9 cellular contexts compared by ENCODE assay signal in the genomic region with DNA sequence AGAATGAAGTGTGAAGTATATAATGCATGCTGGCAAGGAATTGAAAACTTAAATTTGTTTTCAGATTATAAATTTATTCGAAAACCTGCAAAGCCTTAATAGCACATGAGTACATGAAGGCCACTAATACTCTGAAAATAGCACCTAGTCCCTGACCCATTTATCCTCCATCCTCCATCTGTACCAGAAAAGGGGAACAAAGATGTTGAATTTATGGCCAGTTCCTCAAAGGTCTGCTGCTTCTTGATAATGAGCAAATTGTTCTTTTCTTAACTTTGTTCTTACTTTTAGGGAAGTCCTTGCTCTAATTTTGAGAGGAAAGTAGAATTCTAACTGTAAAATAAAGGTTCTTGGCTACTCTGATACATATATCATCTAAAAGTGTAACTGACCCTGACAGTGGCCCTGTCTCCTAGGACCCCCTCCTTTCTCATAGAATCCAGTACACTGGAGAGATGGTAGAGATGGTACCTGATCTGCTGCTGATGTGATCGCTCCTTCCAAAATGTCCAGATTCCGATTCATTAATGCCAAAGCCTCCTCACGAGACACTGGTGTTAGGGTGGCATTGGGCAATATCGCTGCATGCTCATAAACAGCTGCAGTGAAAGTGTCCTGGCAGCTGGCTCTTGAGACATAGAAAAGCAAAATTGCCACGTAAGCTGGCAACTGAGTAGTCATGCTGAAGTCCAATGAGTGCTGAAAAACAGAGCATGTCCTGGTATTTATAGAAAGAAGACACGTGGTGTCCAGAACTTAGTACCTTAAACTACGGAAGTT. TPM values are rescaled to one million over a fixed set of nuclear protein-coding genes. Genes with fewer than 3 reads are reported as not detected.
A peak's percentile ranks its signal among the peaks of the same experiment; 100 is the strongest.
DNase-seq lines count a peak whose midpoint lies in the region; ATAC-seq, FAIRE-seq and TF ChIP-seq lines count a peak whose summit lies in the region.
"Had no signal": no experiment of that assay in that cellular context is flagged by ENCODE, and none has a peak within 500 bp of the region (broad histone marks: within the 10 kb centered on the region; RNA-seq: fewer than 3 reads in every experiment).

A gene with protein sequence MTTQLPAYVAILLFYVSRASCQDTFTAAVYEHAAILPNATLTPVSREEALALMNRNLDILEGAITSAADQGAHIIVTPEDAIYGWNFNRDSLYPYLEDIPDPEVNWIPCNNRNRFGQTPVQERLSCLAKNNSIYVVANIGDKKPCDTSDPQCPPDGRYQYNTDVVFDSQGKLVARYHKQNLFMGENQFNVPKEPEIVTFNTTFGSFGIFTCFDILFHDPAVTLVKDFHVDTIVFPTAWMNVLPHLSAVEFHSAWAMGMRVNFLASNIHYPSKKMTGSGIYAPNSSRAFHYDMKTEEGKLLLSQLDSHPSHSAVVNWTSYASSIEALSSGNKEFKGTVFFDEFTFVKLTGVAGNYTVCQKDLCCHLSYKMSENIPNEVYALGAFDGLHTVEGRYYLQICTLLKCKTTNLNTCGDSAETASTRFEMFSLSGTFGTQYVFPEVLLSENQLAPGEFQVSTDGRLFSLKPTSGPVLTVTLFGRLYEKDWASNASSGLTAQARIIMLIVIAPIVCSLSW (minus strand): TSS at position 701 of the 780 bp plus-strand sequence. CDS start 20 bp downstream, at position 681.

- no peaks in the 10 kb centered on the region for H3K9me2 ChIP-seq in PC-9 (ENCODE audit: insufficient read depth)

- no peak within 1 kb of the TSS; the same call in 1 of the 2 replicates for H2AFZ ChIP-seq in PC-9

- DNase-seq in NB4 (ENCODE audit: low read depth) (peak; percentile 25), left ventricle myocardium inferior (no peak), tibial artery (peak; percentile 60 to 67), DMS114 treated with DMSO at 0.1 percent for 48 hours (lab: John Stamatoyannopoulos, UW; ENCODE audit: unreplicated experiment) (no peak), middle frontal gyrus (ENCODE audit: extremely low spot score, low spot score) (no peak), GM12892 (ENCODE audit: insufficient read length) (no peak), PC-9 (no peak)

- H3K36me3 ChIP-seq in left ventricle myocardium inferior (no peaks in the 10 kb centered on the region), tibial artery (no peaks in the 10 kb centered on the region), PC-9 (ENCODE audit: low read depth) (no peaks in the 10 kb centered on the region)

- ATAC-seq in GM21515 (IDR thresholded peaks at IDR 0.05; ENCODE audit: unreplicated experiment): peak; percentile 79

- H3K4me2 ChIP-seq in PC-9: no peak within 1 kb of the TSS

- CTCF ChIA-PET in PC-9 (lab: Charles Lee): interaction anchor here (0.6 kb wide), 1 partner anchor 187 kb away, joined by 3 read pairs; no protein-coding TSS in a partner anchor

- H3K9me3 ChIP-seq in left ventricle myocardium inferior (replicated peaks) (no peaks in the 10 kb centered on the region), tibial artery (no peaks in the 10 kb centered on the region), PC-9 (ENCODE audit: insufficient read depth, low read depth) (no peaks in the 10 kb centered on the region)

- H3K4me3 ChIP-seq in NB4 (ENCODE audit: low read depth, low read length) (no peak within 1 kb of the TSS), left ventricle myocardium inferior (no peak within 1 kb of the TSS), tibial artery (no peak within 1 kb of the TSS), PC-9 (no peak within 1 kb of the TSS)

- H3K27me3 ChIP-seq in left ventricle myocardium inferior (ENCODE audit: low read depth) (no peaks in the 10 kb centered on the region), tibial artery (no peaks in the 10 kb centered on the region), PC-9 (ENCODE audit: insufficient read depth, low read depth) (no peaks in the 10 kb centered on the region)

- TF ChIP-seq POLR2A in NB4 (IDR thresholded peaks at IDR 0.05; ENCODE audit: extremely low read depth, insufficient read length) (no peak), GM12892 (IDR thresholded peaks at IDR 0.05; ENCODE audit: low read depth, low read length) (no peak)

- POLR2A ChIA-PET in PC-9 (lab: Charles Lee; ENCODE audit: unreplicated experiment): no interaction called here

- BruUV-seq in PC-9 (replicated peaks; lab: Mats Ljungman, UMichigan): no TSS peak

- no peaks in the 10 kb centered on the region for H3K79me2 ChIP-seq in PC-9 (ENCODE audit: low read depth)

- H3K27ac ChIP-seq in left ventricle myocardium inferior (replicated peaks) (peak within 1 kb of the TSS; percentile 54), tibial artery (no peak within 1 kb of the TSS), PC-9 (no peak within 1 kb of the TSS)

- H3F3A ChIP-seq in PC-9 (ENCODE audit: insufficient read depth, low read depth): peaks cover 10% of the 10 kb centered on the region; the same call in 1 of the 2 replicates

- intact Hi-C loops in left ventricle myocardium inferior (cut with micrococcal nuclease) (no loop called here), tibial artery (cut with DNase I; ENCODE audit: low total_unique reads) (no loop called here), PC-9 (cut with micrococcal nuclease; ENCODE audit: unreplicated experiment) (no loop called here)

- TF ChIP-seq CTCF in NB4 (IDR thresholded peaks at IDR 0.05; ENCODE audit: low read depth, low read length) (no peak), left ventricle myocardium inferior (IDR thresholded peaks at IDR 0.05; ENCODE audit: borderline replicate concordance) (no peak), tibial artery (IDR thresholded peaks at IDR 0.05) (no peak), PC-9 (conservative IDR thresholded peaks at IDR 0.05) (no peak)

- H3K4me1 ChIP-seq in left ventricle myocardium inferior (no peaks in the 10 kb centered on the region), tibial artery (no peaks in the 10 kb centered on the region), PC-9 (replicated peaks; ENCODE audit: insufficient read depth) (peaks cover 11% of the 10 kb centered on the region; the same call in 1 of the 2 replicates)

- no peaks in the 10 kb centered on the region for H4K20me1 ChIP-seq in PC-9 (ENCODE audit: insufficient read depth)

- no peak for FAIRE-seq in GM12892 (lab: Jason Lieb, UNC)
- FAIRE-seq: TTC549 had no signal

RNA-seq across cellular contexts. Expression of the gene that starts here (rescaled TPM):
- 1.1 TPM for total RNA-seq in left ventricle myocardium inferior
- not detected for polyA plus RNA-seq in GM12892 (2012; ENCODE audit: missing spikeins)
- total RNA-seq in PC-9 (2021): 0.65 and 1.6 TPM in 2 replicates

Comparison
In these comparisons a context has a peak if more than half of its experiments do, and no peak if none do; other contexts are left out.
1. DNase-seq: peak in NB4 (single experiment) and tibial artery (2 of 2); none in left ventricle myocardium inferior (single experiment), DMS114 treated with DMSO at 0.1 percent for 48 hours (single experiment), middle frontal gyrus (single experiment), GM12892 (single experiment) and PC-9 (0 of 2).